In genomic region chr10:99285846-99286245, GRCh38 we compare ENCODE assay signal across 19 cellular contexts. TPM values are rescaled to one million over a fixed set of nuclear protein-coding genes. Genes with fewer than 3 reads are reported as not detected.
"Had no signal": no experiment of that assay in that cellular context is flagged by ENCODE, and none has a peak within 500 bp of the region (broad histone marks: within the 10 kb centered on the region; RNA-seq: fewer than 3 reads in every experiment).

No MANE protein-coding gene starts in this region.

- ATAC-seq: activated CD8-positive, alpha-beta T cell treated with anti-CD3 and anti-CD28 coated beads, Interleukin-2, amount 10 ng/mL, durations not matched to agents 7 days and 5 days; activated naive CD4-positive, alpha-beta T cell treated with anti-CD3 and anti-CD28 coated beads, Interleukin-2, amount 50 U/mL, for 72 hours; activated T-cell treated with anti-CD3 and anti-CD28 coated beads, Interleukin-2, amount 50 U/mL, for 72 hours; effector memory CD8-positive, alpha-beta T cell; WTC11 had no signal

- H3K4me1 ChIP-seq: suprapubic skin had no signal

- H3K36me3 ChIP-seq: suprapubic skin had no signal

- DNase-seq: activated CD4-positive, alpha-beta T cell treated with anti-CD3 and anti-CD28 coated beads for 48 hours; activated CD8-positive, alpha-beta memory T cell treated with anti-CD3 and anti-CD28 coated beads, Interleukin-2, amount 50 U/mL, for 4 hours; activated CD8-positive, alpha-beta T cell treated with anti-CD3 and anti-CD28 coated beads, Interleukin-2, amount 10 ng/mL, durations not matched to agents 7 days and 5 days; activated gamma-delta T cell; activated T-cell treated with anti-CD3 and anti-CD28 coated beads, Interleukin-2, amount 50 U/mL, for 72 hours; amygdala; dermis blood vessel endothelial cell; effector memory CD8-positive, alpha-beta T cell; erythroblast; nucleus accumbens; posterior cingulate gyrus; retina; stimulated activated CD4-positive, alpha-beta T cell treated with anti-CD3 and anti-CD28 coated beads, Interleukin-2, amount 100 ng/mL, for 48 hours; stimulated activated naive CD4-positive, alpha-beta T cell; T-helper 2 cell had no signal

- H3K27me3 ChIP-seq: suprapubic skin had no signal

- H3K9me3 ChIP-seq: suprapubic skin had no signal

- H3K4me3 ChIP-seq: suprapubic skin had no signal

- H3K27ac ChIP-seq: suprapubic skin had no signal

RNA-seq across cellular contexts. Expression of gene CNNM1, which starts 43.3 kb away (rescaled TPM):
- total RNA-seq: dermis blood vessel endothelial cell had no signal

RNA-seq across cellular contexts. Expression of gene HPSE2, which starts 50.2 kb away (rescaled TPM):
- total RNA-seq: activated CD8-positive, alpha-beta T cell treated with anti-CD3 and anti-CD28 coated beads, Interleukin-2, amount 10 ng/mL, durations not matched to agents 7 days and 5 days; activated naive CD4-positive, alpha-beta T cell treated with anti-CD3 and anti-CD28 coated beads, Interleukin-2, amount 50 U/mL, for 72 hours; activated T-cell treated with anti-CD3 and anti-CD28 coated beads, Interleukin-2, amount 50 U/mL, for 72 hours; chondrocyte; dermis blood vessel endothelial cell had no signal
